ENCODE assay signal across 8 cellular contexts in genomic region chrX:53280316-53280702, GRCh38.
DNase-seq lines count a peak whose midpoint lies in the region; ATAC-seq and TF ChIP-seq lines count a peak whose summit lies in the region.

No MANE protein-coding gene starts in this region.

- ATAC-seq in stimulated activated effector memory CD8-positive, alpha-beta T cell treated with anti-CD3 and anti-CD28 coated beads, Interleukin-12 subunit alpha, Interleukin-12 subunit beta, amount 100 ng/mL, for 72 hours: peak; percentile 21
- ATAC-seq in HG02642 (IDR thresholded peaks at IDR 0.05; ENCODE audit: poor library complexity, unreplicated experiment): no peak

- DNase-seq in T-helper 2 cell treated with Interferon-gamma antibody and Interleukin-4, amounts not matched to agents 5 μg/mL and 100 μg/mL, for 36 hours (ENCODE audit: low spot score): no peak
- DNase-seq in T-helper 2 cell (no peak), RWPE1 (ENCODE audit: low spot score) (no peak), fibroblast of mammary gland (ENCODE audit: low read depth) (no peak), cortex of kidney (lab: John Stamatoyannopoulos, UW) (no peak), NCI-H1105 treated with DMSO at 0.1 percent for 48 hours (lab: John Stamatoyannopoulos, UW) (no peak)
- no peak for DNase-seq in stimulated activated effector memory CD8-positive, alpha-beta T cell treated with anti-CD3 and anti-CD28 coated beads, Interleukin-12 subunit alpha, Interleukin-12 subunit beta, amount 100 ng/mL, for 72 hours (ENCODE audit: low spot score in 2 of 2)

- peaks cover 7% of the 10 kb centered on the region for H3K4me1 Mint-ChIP-seq in T-helper 2 cell treated with Interferon-gamma antibody and Interleukin-4, amounts not matched to agents 5 μg/mL and 100 μg/mL, for 36 hours (ENCODE audit: low read depth)
- peaks cover 10% of the 10 kb centered on the region for H3K4me1 Mint-ChIP-seq in stimulated activated effector memory CD8-positive, alpha-beta T cell treated with anti-CD3 and anti-CD28 coated beads, Interleukin-12 subunit alpha, Interleukin-12 subunit beta, amount 100 ng/mL, for 72 hours

- no peaks in the 10 kb centered on the region for H3K9me3 Mint-ChIP-seq in T-helper 2 cell treated with Interferon-gamma antibody and Interleukin-4, amounts not matched to agents 5 μg/mL and 100 μg/mL, for 36 hours
- no peaks in the 10 kb centered on the region for H3K9me3 Mint-ChIP-seq in stimulated activated effector memory CD8-positive, alpha-beta T cell treated with anti-CD3 and anti-CD28 coated beads, Interleukin-12 subunit alpha, Interleukin-12 subunit beta, amount 100 ng/mL, for 72 hours

- POLR2A ChIA-PET in RWPE1 (lab: Yijun Ruan, JAX; ENCODE audit: low non-redundant PET): no interaction called here

- peak overlapping the region; percentile 97 for H3K27ac ChIP-seq in RWPE1

- no peak for TF ChIP-seq CTCF in RWPE1 (conservative IDR thresholded peaks at IDR 0.05; ENCODE audit: low read depth)
- TF ChIP-seq CTCF in fibroblast of mammary gland (conservative IDR thresholded peaks at IDR 0.05; ENCODE audit: control insufficient read depth, insufficient read depth, low read depth, low read length): no peak

- no peaks in the 10 kb centered on the region for H3K36me3 Mint-ChIP-seq in T-helper 2 cell treated with Interferon-gamma antibody and Interleukin-4, amounts not matched to agents 5 μg/mL and 100 μg/mL, for 36 hours (ENCODE audit: low read depth)
- no peaks in the 10 kb centered on the region for H3K36me3 Mint-ChIP-seq in stimulated activated effector memory CD8-positive, alpha-beta T cell treated with anti-CD3 and anti-CD28 coated beads, Interleukin-12 subunit alpha, Interleukin-12 subunit beta, amount 100 ng/mL, for 72 hours

- CTCF ChIA-PET in RWPE1 (lab: Yijun Ruan, JAX): no interaction called here

- H3K4me3 Mint-ChIP-seq in T-helper 2 cell treated with Interferon-gamma antibody and Interleukin-4, amounts not matched to agents 5 μg/mL and 100 μg/mL, for 36 hours: peak overlapping the region; percentile 0
- peak overlapping the region; percentile 57 for H3K4me3 Mint-ChIP-seq in stimulated activated effector memory CD8-positive, alpha-beta T cell treated with anti-CD3 and anti-CD28 coated beads, Interleukin-12 subunit alpha, Interleukin-12 subunit beta, amount 100 ng/mL, for 72 hours

- H3K4me3 ChIP-seq in fibroblast of mammary gland (ENCODE audit: control insufficient read depth, low read depth, low read length): peak overlapping the region; percentile 39

- no peaks in the 10 kb centered on the region for H3K27me3 Mint-ChIP-seq in T-helper 2 cell treated with Interferon-gamma antibody and Interleukin-4, amounts not matched to agents 5 μg/mL and 100 μg/mL, for 36 hours (ENCODE audit: low read depth)

- H3K27ac Mint-ChIP-seq in T-helper 2 cell treated with Interferon-gamma antibody and Interleukin-4, amounts not matched to agents 5 μg/mL and 100 μg/mL, for 36 hours: no peak overlapping the region
- H3K27ac Mint-ChIP-seq in stimulated activated effector memory CD8-positive, alpha-beta T cell treated with anti-CD3 and anti-CD28 coated beads, Interleukin-12 subunit alpha, Interleukin-12 subunit beta, amount 100 ng/mL, for 72 hours: peak overlapping the region; percentile 81
